1 cellular context compared by ENCODE assay signal in the genomic region with DNA sequence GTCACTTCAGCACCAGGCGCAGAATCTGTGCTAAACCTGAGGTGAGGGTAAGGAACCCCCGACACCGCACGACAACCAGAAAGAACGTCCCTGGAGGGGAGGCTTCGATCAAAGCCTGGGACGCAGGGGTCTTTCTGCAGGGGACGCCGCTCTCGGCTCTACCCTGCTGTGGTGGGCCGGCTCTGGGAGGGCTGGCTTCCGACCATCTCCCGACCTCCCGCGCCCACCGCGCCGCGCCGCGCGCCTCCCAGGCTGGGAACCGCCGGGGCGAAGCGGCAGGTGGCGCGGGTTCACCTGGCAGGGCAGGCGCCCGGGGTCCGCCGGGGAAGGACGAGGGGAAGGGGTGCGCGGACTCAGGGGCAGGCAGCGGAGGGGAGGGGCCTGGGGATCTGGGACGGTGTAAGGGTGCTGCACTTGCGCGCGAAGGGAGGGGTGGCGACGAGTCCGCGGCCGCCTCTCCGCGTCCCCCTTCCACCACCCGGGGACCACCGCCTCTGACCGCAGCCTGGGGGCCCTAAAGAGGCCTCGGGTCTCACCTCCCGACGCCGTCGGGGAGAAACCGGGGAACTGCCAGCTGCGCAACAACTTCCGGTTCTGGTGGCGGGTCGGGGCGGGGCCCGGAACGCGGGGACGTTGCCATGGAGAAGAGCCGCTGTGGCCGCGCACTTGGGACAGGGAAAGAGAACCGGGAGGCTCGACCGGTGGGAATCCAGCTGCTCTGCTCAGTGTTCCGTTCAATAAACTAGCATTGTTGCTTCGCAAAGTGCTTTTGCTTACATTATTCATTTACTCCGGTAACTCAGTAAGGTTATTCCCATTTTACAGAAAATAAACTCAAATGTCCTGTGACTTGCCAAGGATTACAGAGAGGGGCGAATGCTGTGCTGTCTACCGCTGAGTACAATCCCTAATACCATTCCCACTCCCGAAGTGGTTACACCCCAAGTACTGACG.
TF ChIP-seq lines count a peak whose summit lies in the region.

Gene ZNF396, minus strand, starts transcription at position 596 of the 954 bp plus-strand sequence. CDS start 3,045 bp downstream, outside the sequence.

TF ChIP-seq in HepG2, 621 proteins besides CTCF, POLR2A, EP300 and RAD21 (continued from another document and continues in another):
- TF ChIP-seq E2F5 (CRISPR knock-in tag; conservative IDR thresholded peaks at IDR 0.05) (no peak; the same call in 1 of the 2 replicates), ZNF773 (CRISPR knock-in tag; IDR thresholded peaks at IDR 0.05; ENCODE audit: borderline replicate concordance) (0 out of 2 replicates have a peak, but pooled peaks have one; percentile 11), ATF2 (CRISPR knock-in tag; IDR thresholded peaks at IDR 0.05) (no peak), MAZ (IDR thresholded peaks at IDR 0.05; ENCODE audit: borderline replicate concordance, low read depth, low read length) (no peak), MAZ (CRISPR knock-in tag; IDR thresholded peaks at IDR 0.05; ENCODE audit: low read depth) (no peak; the same call in 1 of the 2 replicates), NFIB (CRISPR knock-in tag; IDR thresholded peaks at IDR 0.05; ENCODE audit: borderline replicate concordance) (no peak), CC2D1A (CRISPR knock-in tag; IDR thresholded peaks at IDR 0.05) (no peak), ZNF569 (CRISPR knock-in tag; IDR thresholded peaks at IDR 0.05; ENCODE audit: borderline replicate concordance) (no peak), HIVEP1 (CRISPR knock-in tag; IDR thresholded peaks at IDR 0.05) (no peak), THAP11 (CRISPR knock-in tag; IDR thresholded peaks at IDR 0.05) (peak; percentile 59; the same call in 1 of the 2 replicates), ZNF333 (CRISPR knock-in tag; IDR thresholded peaks at IDR 0.05; ENCODE audit: borderline replicate concordance) (no peak; the same call in 1 of the 2 replicates), MLLT10 (CRISPR knock-in tag; IDR thresholded peaks at IDR 0.05) (no peak), ZNF260 (CRISPR knock-in tag; IDR thresholded peaks at IDR 0.05; ENCODE audit: borderline replicate concordance, low read depth) (no peak), MLXIP (CRISPR knock-in tag; IDR thresholded peaks at IDR 0.05; ENCODE audit: borderline replicate concordance) (no peak), GPN1 (CRISPR knock-in tag; IDR thresholded peaks at IDR 0.05; ENCODE audit: borderline replicate concordance) (no peak), ZNF263 (CRISPR knock-in tag; IDR thresholded peaks at IDR 0.05) (no peak), TEAD2 (CRISPR knock-in tag; IDR thresholded peaks at IDR 0.05) (no peak), KAT7 (CRISPR knock-in tag; IDR thresholded peaks at IDR 0.05; ENCODE audit: borderline replicate concordance) (peak; percentile 62; the same call in 1 of the 2 replicates), RELA (CRISPR knock-in tag; IDR thresholded peaks at IDR 0.05) (no peak), ZNF367 (CRISPR knock-in tag; IDR thresholded peaks at IDR 0.05; ENCODE audit: borderline replicate concordance) (no peak), BCLAF1 (IDR thresholded peaks at IDR 0.05) (no peak), AGO1 (IDR thresholded peaks at IDR 0.05; ENCODE audit: low read depth, low read length, poor library complexity, severe bottlenecking) (no peak), ZNF124 (CRISPR knock-in tag; IDR thresholded peaks at IDR 0.05) (no peak), FOXO4 (CRISPR knock-in tag; conservative IDR thresholded peaks at IDR 0.05) (0 out of 2 replicates have a peak, but pooled peaks have one; percentile 61), ZNF232 (CRISPR knock-in tag; IDR thresholded peaks at IDR 0.05; ENCODE audit: borderline replicate concordance) (no peak), BRD4 (CRISPR knock-in tag; IDR thresholded peaks at IDR 0.05) (0 out of 2 replicates have a peak, but pooled peaks have one; percentile 26), YEATS4 (CRISPR knock-in tag; IDR thresholded peaks at IDR 0.05; ENCODE audit: borderline replicate concordance) (no peak)
- TF ChIP-seq, protein P1, sequence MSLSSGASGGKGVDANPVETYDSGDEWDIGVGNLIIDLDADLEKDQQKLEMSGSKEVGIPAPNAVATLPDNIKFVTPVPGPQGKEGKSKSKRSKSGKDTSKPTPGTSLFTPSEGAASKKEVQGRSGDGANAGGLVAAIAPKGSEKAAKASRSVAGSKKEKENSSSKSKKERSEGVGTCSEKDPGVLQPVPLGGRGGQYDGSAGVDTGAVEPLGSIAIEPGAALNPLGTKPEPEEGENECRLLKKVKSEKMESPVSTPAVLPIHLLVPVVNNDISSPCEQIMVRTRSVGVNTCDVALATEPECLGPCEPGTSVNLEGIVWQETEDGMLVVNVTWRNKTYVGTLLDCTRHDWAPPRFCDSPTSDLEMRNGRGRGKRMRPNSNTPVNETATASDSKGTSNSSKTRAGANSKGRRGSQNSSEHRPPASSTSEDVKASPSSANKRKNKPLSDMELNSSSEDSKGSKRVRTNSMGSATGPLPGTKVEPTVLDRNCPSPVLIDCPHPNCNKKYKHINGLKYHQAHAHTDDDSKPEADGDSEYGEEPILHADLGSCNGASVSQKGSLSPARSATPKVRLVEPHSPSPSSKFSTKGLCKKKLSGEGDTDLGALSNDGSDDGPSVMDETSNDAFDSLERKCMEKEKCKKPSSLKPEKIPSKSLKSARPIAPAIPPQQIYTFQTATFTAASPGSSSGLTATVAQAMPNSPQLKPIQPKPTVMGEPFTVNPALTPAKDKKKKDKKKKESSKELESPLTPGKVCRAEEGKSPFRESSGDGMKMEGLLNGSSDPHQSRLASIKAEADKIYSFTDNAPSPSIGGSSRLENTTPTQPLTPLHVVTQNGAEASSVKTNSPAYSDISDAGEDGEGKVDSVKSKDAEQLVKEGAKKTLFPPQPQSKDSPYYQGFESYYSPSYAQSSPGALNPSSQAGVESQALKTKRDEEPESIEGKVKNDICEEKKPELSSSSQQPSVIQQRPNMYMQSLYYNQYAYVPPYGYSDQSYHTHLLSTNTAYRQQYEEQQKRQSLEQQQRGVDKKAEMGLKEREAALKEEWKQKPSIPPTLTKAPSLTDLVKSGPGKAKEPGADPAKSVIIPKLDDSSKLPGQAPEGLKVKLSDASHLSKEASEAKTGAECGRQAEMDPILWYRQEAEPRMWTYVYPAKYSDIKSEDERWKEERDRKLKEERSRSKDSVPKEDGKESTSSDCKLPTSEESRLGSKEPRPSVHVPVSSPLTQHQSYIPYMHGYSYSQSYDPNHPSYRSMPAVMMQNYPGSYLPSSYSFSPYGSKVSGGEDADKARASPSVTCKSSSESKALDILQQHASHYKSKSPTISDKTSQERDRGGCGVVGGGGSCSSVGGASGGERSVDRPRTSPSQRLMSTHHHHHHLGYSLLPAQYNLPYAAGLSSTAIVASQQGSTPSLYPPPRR (CRISPR knock-in tag; IDR thresholded peaks at IDR 0.05; ENCODE audit: borderline replicate concordance) = no peak
- TF ChIP-seq, protein P2, sequence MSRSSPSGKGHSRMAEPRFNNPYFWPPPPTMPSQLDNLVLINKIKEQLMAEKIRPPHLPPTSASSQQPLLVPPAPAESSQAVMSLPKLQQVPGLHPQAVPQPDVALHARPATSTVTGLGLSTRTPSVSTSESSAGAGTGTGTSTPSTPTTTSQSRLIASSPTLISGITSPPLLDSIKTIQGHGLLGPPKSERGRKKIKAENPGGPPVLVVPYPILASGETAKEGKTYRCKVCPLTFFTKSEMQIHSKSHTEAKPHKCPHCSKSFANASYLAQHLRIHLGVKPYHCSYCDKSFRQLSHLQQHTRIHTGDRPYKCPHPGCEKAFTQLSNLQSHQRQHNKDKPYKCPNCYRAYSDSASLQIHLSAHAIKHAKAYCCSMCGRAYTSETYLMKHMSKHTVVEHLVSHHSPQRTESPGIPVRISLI (CRISPR knock-in tag; IDR thresholded peaks at IDR 0.05; ENCODE audit: borderline replicate concordance) = no peak
- TF ChIP-seq, protein P3, sequence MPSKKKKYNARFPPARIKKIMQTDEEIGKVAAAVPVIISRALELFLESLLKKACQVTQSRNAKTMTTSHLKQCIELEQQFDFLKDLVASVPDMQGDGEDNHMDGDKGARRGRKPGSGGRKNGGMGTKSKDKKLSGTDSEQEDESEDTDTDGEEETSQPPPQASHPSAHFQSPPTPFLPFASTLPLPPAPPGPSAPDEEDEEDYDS (CRISPR knock-in tag; IDR thresholded peaks at IDR 0.05) = no peak
- TF ChIP-seq, protein P4, sequence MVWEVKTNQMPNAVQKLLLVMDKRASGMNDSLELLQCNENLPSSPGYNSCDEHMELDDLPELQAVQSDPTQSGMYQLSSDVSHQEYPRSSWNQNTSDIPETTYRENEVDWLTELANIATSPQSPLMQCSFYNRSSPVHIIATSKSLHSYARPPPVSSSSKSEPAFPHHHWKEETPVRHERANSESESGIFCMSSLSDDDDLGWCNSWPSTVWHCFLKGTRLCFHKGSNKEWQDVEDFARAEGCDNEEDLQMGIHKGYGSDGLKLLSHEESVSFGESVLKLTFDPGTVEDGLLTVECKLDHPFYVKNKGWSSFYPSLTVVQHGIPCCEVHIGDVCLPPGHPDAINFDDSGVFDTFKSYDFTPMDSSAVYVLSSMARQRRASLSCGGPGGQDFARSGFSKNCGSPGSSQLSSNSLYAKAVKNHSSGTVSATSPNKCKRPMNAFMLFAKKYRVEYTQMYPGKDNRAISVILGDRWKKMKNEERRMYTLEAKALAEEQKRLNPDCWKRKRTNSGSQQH (CRISPR knock-in tag; IDR thresholded peaks at IDR 0.05; ENCODE audit: low read depth) = no peak
- TF ChIP-seq, protein P5, sequence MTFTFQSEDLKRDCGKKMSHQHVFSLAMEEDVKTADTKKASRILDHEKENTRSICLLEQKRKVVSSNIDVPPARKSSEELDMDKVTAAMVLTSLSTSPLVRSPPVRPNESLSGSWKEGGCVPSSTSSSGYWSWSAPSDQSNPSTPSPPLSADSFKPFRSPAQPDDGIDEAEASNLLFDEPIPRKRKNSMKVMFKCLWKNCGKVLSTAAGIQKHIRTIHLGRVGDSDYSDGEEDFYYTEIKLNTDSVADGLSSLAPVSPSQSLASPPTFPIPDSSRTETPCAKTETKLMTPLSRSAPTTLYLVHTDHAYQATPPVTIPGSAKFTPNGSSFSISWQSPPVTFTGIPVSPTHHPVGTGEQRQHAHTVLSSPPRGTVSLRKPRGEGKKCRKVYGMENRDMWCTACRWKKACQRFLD (CRISPR knock-in tag; IDR thresholded peaks at IDR 0.05; ENCODE audit: borderline replicate concordance) = peak; percentile 21; the same call in 1 of the 2 replicates
